Comparison of ENCODE assay signal across 34 cellular contexts in genomic region chr10:24480447-24480846, GRCh38.
"Had no signal": no experiment of that assay in that cellular context is flagged by ENCODE, and none has a peak within 500 bp of the region (broad histone marks: within the 10 kb centered on the region; RNA-seq: fewer than 3 reads in every experiment).

No MANE protein-coding gene starts in this region.

- H3K4me1 ChIP-seq: ascending aorta had no signal

- ATAC-seq: activated CD4-positive, alpha-beta T cell treated with anti-CD3 and anti-CD28 coated beads for 36 hours; activated CD8-positive, alpha-beta memory T cell treated with anti-CD3 and anti-CD28 coated beads, Interleukin-2, amount 10 ng/mL, durations not matched to agents 7 days and 5 days; activated CD8-positive, alpha-beta T cell treated with anti-CD3 and anti-CD28 coated beads, Interleukin-2, amount 10 ng/mL, durations not matched to agents 7 days and 5 days; activated naive CD4-positive, alpha-beta T cell treated with anti-CD3 and anti-CD28 coated beads, Interleukin-2, amount 50 U/mL, for 72 hours; esophagus mucosa; heart left ventricle; T-helper 17 cell had no signal

- H3K27ac Mint-ChIP-seq: activated B cell treated with CpG ODN at 0.5 μM for 24 hours; activated CD4-positive, alpha-beta memory T cell treated with anti-CD3 and anti-CD28 coated beads for 36 hours; activated CD4-positive, alpha-beta T cell treated with anti-CD3 and anti-CD28 coated beads for 36 hours; activated CD4-positive, alpha-beta T cell treated with anti-CD3 and anti-CD28 coated beads, Interleukin-2, amount 10 ng/mL, durations not matched to agents 24 days and 14 days; activated CD8-positive, alpha-beta memory T cell treated with anti-CD3 and anti-CD28 coated beads, Interleukin-2, amount 10 ng/mL, durations not matched to agents 7 days and 5 days; activated CD8-positive, alpha-beta T cell treated with anti-CD3 and anti-CD28 coated beads, Interleukin-2, amount 10 ng/mL, durations not matched to agents 7 days and 5 days; activated naive CD4-positive, alpha-beta T cell treated with anti-CD3 and anti-CD28 coated beads for 36 hours; activated naive CD4-positive, alpha-beta T cell treated with anti-CD3 and anti-CD28 coated beads, Interleukin-2, amount 50 U/mL, for 72 hours; activated naive CD8-positive, alpha-beta T cell treated with anti-CD3 and anti-CD28 coated beads, Interleukin-2, amount 10 ng/mL, durations not matched to agents 7 days and 5 days; activated T-helper 1 cell treated with anti-CD3 and anti-CD28 coated beads, Interleukin-12 subunit alpha, Interleukin-12 subunit beta, Interleukin-2, Interleukin-4 antibody, amounts not matched to agents 30 ng/mL and 10 ng/mL and 1 ng/mL, durations not matched to agents 14 hours and 24 hours and 36 hours; activated T-helper 2 cell treated with anti-CD3 and anti-CD28 coated beads, Interferon-gamma antibody, Interleukin-2, Interleukin-4, amounts not matched to agents 10 μg/mL and 5 μg/mL and 100 μg/mL, durations not matched to agents 14 hours and 24 hours and 36 hours; brain; dendritic cell treated with granulocyte-macrophage colony-stimulating factor and Interleukin-4, amounts not matched to agents 40 ng/mL and 50 ng/mL, for 4 days; endodermal cell; T-helper 17 cell; T-helper 2 cell treated with Interferon-gamma antibody and Interleukin-4, amounts not matched to agents 5 μg/mL and 100 μg/mL, for 36 hours had no signal

- H3K4me1 Mint-ChIP-seq: activated B cell treated with CpG ODN at 0.5 μM for 24 hours; activated CD8-positive, alpha-beta memory T cell treated with anti-CD3 and anti-CD28 coated beads, Interleukin-2, amount 10 ng/mL, durations not matched to agents 7 days and 5 days; activated naive CD8-positive, alpha-beta T cell treated with anti-CD3 and anti-CD28 coated beads, Interleukin-2, amount 10 ng/mL, durations not matched to agents 7 days and 5 days; central memory CD8-positive, alpha-beta T cell had no signal

- FAIRE-seq: bronchial epithelial cell, frontal cortex had no signal

- H3K27me3 Mint-ChIP-seq: activated B cell treated with CpG ODN at 0.5 μM for 24 hours; activated naive CD8-positive, alpha-beta T cell treated with anti-CD3 and anti-CD28 coated beads, Interleukin-2, amount 10 ng/mL, durations not matched to agents 7 days and 5 days; dendritic cell treated with granulocyte-macrophage colony-stimulating factor and Interleukin-4, amounts not matched to agents 40 ng/mL and 50 ng/mL, for 4 days; T-helper 17 cell had no signal

- H3K36me3 Mint-ChIP-seq: activated CD4-positive, alpha-beta memory T cell treated with anti-CD3 and anti-CD28 coated beads for 36 hours; activated CD8-positive, alpha-beta memory T cell treated with anti-CD3 and anti-CD28 coated beads, Interleukin-2, amount 10 ng/mL, durations not matched to agents 7 days and 5 days; activated naive CD4-positive, alpha-beta T cell treated with anti-CD3 and anti-CD28 coated beads, Interleukin-2, amount 50 U/mL, for 72 hours; activated naive CD8-positive, alpha-beta T cell treated with anti-CD3 and anti-CD28 coated beads, Interleukin-2, amount 10 ng/mL, durations not matched to agents 7 days and 5 days had no signal

- H3K27ac ChIP-seq: ascending aorta, coronary artery, dorsolateral prefrontal cortex, heart left ventricle, WERI-Rb-1 had no signal

- H3K9me3 Mint-ChIP-seq: activated T-helper 2 cell treated with anti-CD3 and anti-CD28 coated beads, Interferon-gamma antibody, Interleukin-2, Interleukin-4, amounts not matched to agents 10 μg/mL and 5 μg/mL and 100 μg/mL, durations not matched to agents 14 hours and 24 hours and 36 hours; central memory CD8-positive, alpha-beta T cell; dendritic cell treated with granulocyte-macrophage colony-stimulating factor and Interleukin-4, amounts not matched to agents 40 ng/mL and 50 ng/mL, for 4 days had no signal

- H3K4me3 Mint-ChIP-seq: activated B cell treated with CpG ODN at 0.5 μM for 24 hours; activated CD4-positive, alpha-beta memory T cell treated with anti-CD3 and anti-CD28 coated beads for 36 hours; activated CD4-positive, alpha-beta T cell treated with anti-CD3 and anti-CD28 coated beads for 36 hours; activated CD4-positive, alpha-beta T cell treated with anti-CD3 and anti-CD28 coated beads, Interleukin-2, amount 10 ng/mL, durations not matched to agents 24 days and 14 days; activated CD8-positive, alpha-beta memory T cell treated with anti-CD3 and anti-CD28 coated beads, Interleukin-2, amount 10 ng/mL, durations not matched to agents 7 days and 5 days; activated CD8-positive, alpha-beta T cell treated with anti-CD3 and anti-CD28 coated beads, Interleukin-2, amount 10 ng/mL, durations not matched to agents 7 days and 5 days; activated naive CD4-positive, alpha-beta T cell treated with anti-CD3 and anti-CD28 coated beads for 36 hours; activated naive CD8-positive, alpha-beta T cell treated with anti-CD3 and anti-CD28 coated beads, Interleukin-2, amount 10 ng/mL, durations not matched to agents 7 days and 5 days; activated T-helper 1 cell treated with anti-CD3 and anti-CD28 coated beads, Interleukin-12 subunit alpha, Interleukin-12 subunit beta, Interleukin-2, Interleukin-4 antibody, amounts not matched to agents 30 ng/mL and 10 ng/mL and 1 ng/mL, durations not matched to agents 14 hours and 24 hours and 36 hours; brain; central memory CD8-positive, alpha-beta T cell; dendritic cell treated with granulocyte-macrophage colony-stimulating factor and Interleukin-4, amounts not matched to agents 40 ng/mL and 50 ng/mL, for 4 days; endodermal cell; T-helper 17 cell; T-helper 2 cell treated with Interferon-gamma antibody and Interleukin-4, amounts not matched to agents 5 μg/mL and 100 μg/mL, for 36 hours had no signal

- DNase-seq: activated B cell treated with CpG ODN at 0.5 μM for 24 hours; activated CD4-positive, alpha-beta memory T cell treated with anti-CD3 and anti-CD28 coated beads for 36 hours; activated CD4-positive, alpha-beta T cell treated with anti-CD3 and anti-CD28 coated beads for 36 hours; activated CD4-positive, alpha-beta T cell treated with anti-CD3 and anti-CD28 coated beads, Interleukin-2, amount 10 ng/mL, durations not matched to agents 24 days and 14 days; activated CD4-positive, CD25-positive, alpha-beta regulatory T cell treated with anti-CD3 and anti-CD28 coated beads, Interleukin-2, amount 50 U/mL, for 72 hours; activated CD8-positive, alpha-beta memory T cell treated with anti-CD3 and anti-CD28 coated beads, Interleukin-2, amount 10 ng/mL, durations not matched to agents 7 days and 5 days; activated CD8-positive, alpha-beta memory T cell treated with anti-CD3 and anti-CD28 coated beads, Interleukin-2, amount 50 U/mL, for 4 hours; activated CD8-positive, alpha-beta T cell treated with anti-CD3 and anti-CD28 coated beads, Interleukin-2, amount 10 ng/mL, durations not matched to agents 7 days and 5 days; activated effector memory CD4-positive, alpha-beta T cell treated with anti-CD3 and anti-CD28 coated beads, Interleukin-2, amount 50 U/mL, for 16 hours; activated naive CD4-positive, alpha-beta T cell treated with anti-CD3 and anti-CD28 coated beads for 36 hours; activated naive CD8-positive, alpha-beta T cell treated with anti-CD3 and anti-CD28 coated beads, Interleukin-2, amount 10 ng/mL, durations not matched to agents 7 days and 5 days; activated T-cell treated with anti-CD3 and anti-CD28 coated beads, Interleukin-2, amount 50 U/mL, for 1 hour; activated T-cell treated with anti-CD3 and anti-CD28 coated beads, Interleukin-2, amount 50 U/mL, for 48 hours; dorsolateral prefrontal cortex; effector memory CD4-positive, alpha-beta T cell; endodermal cell; foreskin fibroblast; heart left ventricle; T-helper 1 cell; T-helper 17 cell; T1000; WERI-Rb-1 had no signal

- H3K36me3 ChIP-seq: ascending aorta, WERI-Rb-1 had no signal

- H3K27me3 ChIP-seq: ascending aorta, dorsolateral prefrontal cortex, heart left ventricle had no signal

- H3K9me3 ChIP-seq: ascending aorta had no signal

- H3K4me3 ChIP-seq: ascending aorta, coronary artery, dorsolateral prefrontal cortex, heart left ventricle had no signal
